In genomic region chr7:158563911-158564647, GRCh38 we compare ENCODE assay signal across 32 cellular contexts. TPM values are rescaled to one million over a fixed set of nuclear protein-coding genes. Genes with fewer than 3 reads are reported as not detected.
"Had no signal": no experiment of that assay in that cellular context is flagged by ENCODE, and none has a peak within 500 bp of the region (broad histone marks: within the 10 kb centered on the region; RNA-seq: fewer than 3 reads in every experiment).

No MANE protein-coding gene starts in this region.

- H3K36me3 ChIP-seq: ascending aorta, cardiac muscle cell, MG63, SJSA1 had no signal

- H3K9ac ChIP-seq: SK-N-SH had no signal

- DNase-seq: activated CD4-positive, alpha-beta T cell treated with anti-CD3 and anti-CD28 coated beads, Interleukin-2, amount 10 ng/mL, durations not matched to agents 24 days and 14 days; activated CD4-positive, alpha-beta T cell treated with anti-CD3 and anti-CD28 coated beads, Interleukin-2, amount 50 U/mL, for 4 hours; activated CD8-positive, alpha-beta memory T cell treated with anti-CD3 and anti-CD28 coated beads, Interleukin-2, amount 50 U/mL, for 4 hours; activated gamma-delta T cell; activated naive CD4-positive, alpha-beta T cell treated with Interleukin-2 at 50 U/mL for 16 hours; activated T-cell treated with anti-CD3 and anti-CD28 coated beads for 4 hours; activated T-cell treated with anti-CD3 and anti-CD28 coated beads, Interleukin-2, amount 50 U/mL, for 4 hours; amygdala; Kasumi-1; KG1; MG63; NCI-H1048; NCI-H1105 treated with DMSO at 0.1 percent for 48 hours; NCI-H1436; NCI-H1694; NCI-H1930; NCI-H2081 treated with DMSO at 0.1 percent for 48 hours; NCI-H226; NCI-H446 treated with DMSO at 0.1 percent for 48 hours; NCI-H524; RPMI8226; SHP77 treated with DMSO at 0.1 percent for 48 hours had no signal

- H3K4me3 ChIP-seq: ascending aorta, cardiac muscle cell, MG63, SJSA1 had no signal

- H3K27me3 ChIP-seq: ascending aorta, MG63, SJSA1 had no signal

- FAIRE-seq: TTC549 had no signal

- H3K4me3 Mint-ChIP-seq: activated CD4-positive, alpha-beta T cell treated with anti-CD3 and anti-CD28 coated beads, Interleukin-2, amount 10 ng/mL, durations not matched to agents 24 days and 14 days; activated naive CD8-positive, alpha-beta T cell; activated T-cell treated with anti-CD3 and anti-CD28 coated beads, Interleukin-2, amount 50 U/mL, for 4 hours; activated T-helper 1 cell treated with anti-CD3 and anti-CD28 coated beads, Interleukin-12 subunit alpha, Interleukin-12 subunit beta, Interleukin-2, Interleukin-4 antibody, amounts not matched to agents 30 ng/mL and 10 ng/mL and 1 ng/mL, durations not matched to agents 14 hours and 24 hours and 36 hours; T-helper 1 cell treated with Interleukin-12 subunit alpha and Interleukin-12 subunit beta and Interleukin-4 antibody, amounts not matched to agents 30 μg/mL and 1 μg/mL, for 36 hours; T-helper 2 cell treated with Interferon-gamma antibody and Interleukin-4, amounts not matched to agents 5 μg/mL and 100 μg/mL, for 36 hours had no signal

- H3K36me3 Mint-ChIP-seq: activated naive CD8-positive, alpha-beta T cell had no signal

- H3K9me3 Mint-ChIP-seq: activated CD4-positive, alpha-beta T cell treated with anti-CD3 and anti-CD28 coated beads, Interleukin-2, amount 10 ng/mL, durations not matched to agents 24 days and 14 days; activated T-cell treated with anti-CD3 and anti-CD28 coated beads, Interleukin-2, amount 50 U/mL, for 4 hours; activated T-helper 1 cell treated with anti-CD3 and anti-CD28 coated beads, Interleukin-12 subunit alpha, Interleukin-12 subunit beta, Interleukin-2, Interleukin-4 antibody, amounts not matched to agents 30 ng/mL and 10 ng/mL and 1 ng/mL, durations not matched to agents 14 hours and 24 hours and 36 hours; T-helper 1 cell treated with Interleukin-12 subunit alpha and Interleukin-12 subunit beta and Interleukin-4 antibody, amounts not matched to agents 30 μg/mL and 1 μg/mL, for 36 hours; T-helper 2 cell treated with Interferon-gamma antibody and Interleukin-4, amounts not matched to agents 5 μg/mL and 100 μg/mL, for 36 hours had no signal

- H3K9me3 ChIP-seq: ascending aorta, MG63, SJSA1 had no signal

- H3K27ac Mint-ChIP-seq: activated CD4-positive, alpha-beta T cell treated with anti-CD3 and anti-CD28 coated beads, Interleukin-2, amount 10 ng/mL, durations not matched to agents 24 days and 14 days; activated naive CD8-positive, alpha-beta T cell; activated T-helper 1 cell treated with anti-CD3 and anti-CD28 coated beads, Interleukin-12 subunit alpha, Interleukin-12 subunit beta, Interleukin-2, Interleukin-4 antibody, amounts not matched to agents 30 ng/mL and 10 ng/mL and 1 ng/mL, durations not matched to agents 14 hours and 24 hours and 36 hours; T-helper 1 cell treated with Interleukin-12 subunit alpha and Interleukin-12 subunit beta and Interleukin-4 antibody, amounts not matched to agents 30 μg/mL and 1 μg/mL, for 36 hours; T-helper 2 cell treated with Interferon-gamma antibody and Interleukin-4, amounts not matched to agents 5 μg/mL and 100 μg/mL, for 36 hours had no signal

- ATAC-seq: activated T-cell treated with anti-CD3 and anti-CD28 coated beads, Interleukin-2, amount 50 U/mL, for 4 hours; Panc1 had no signal

- H3K4me2 ChIP-seq: SK-N-SH had no signal

- H3K4me1 Mint-ChIP-seq: activated CD4-positive, alpha-beta T cell treated with anti-CD3 and anti-CD28 coated beads, Interleukin-2, amount 10 ng/mL, durations not matched to agents 24 days and 14 days had no signal

- H3K27ac ChIP-seq: ascending aorta, cardiac muscle cell, SJSA1 had no signal

- H3K4me1 ChIP-seq: ascending aorta had no signal

RNA-seq across cellular contexts. Expression of gene PTPRN2, which starts 23.5 kb away (rescaled TPM):
- total RNA-seq: cardiac muscle cell had no signal
